ENCODE assay signal across 32 cellular contexts in the genomic region with DNA sequence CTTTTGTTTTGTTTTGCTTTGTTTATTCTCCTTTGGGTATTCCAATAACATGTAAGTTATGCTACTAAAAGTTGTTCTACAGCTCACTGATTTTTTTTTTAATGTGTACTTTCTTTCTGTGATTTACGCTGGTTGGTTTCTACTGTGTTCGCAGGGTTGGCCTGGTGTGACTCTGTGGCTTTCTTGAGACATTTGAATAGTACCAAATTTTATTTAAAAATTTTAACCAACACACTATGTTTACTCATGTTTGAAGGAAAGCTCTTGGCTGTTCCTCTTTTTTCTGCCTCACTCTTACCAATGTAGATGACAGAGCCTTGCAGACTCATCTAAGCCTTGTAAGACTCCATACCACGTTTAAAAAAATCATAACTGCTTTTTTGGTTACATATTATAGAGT.
"Had no signal": no experiment of that assay in that cellular context is flagged by ENCODE, and none has a peak within 500 bp of the region (broad histone marks: within the 10 kb centered on the region; RNA-seq: fewer than 3 reads in every experiment).

No MANE protein-coding gene starts in this region.

- FAIRE-seq: colon had no signal

- H3K4me1 ChIP-seq: adrenal gland, body of pancreas, esophagus muscularis mucosa, foreskin keratinocyte, gastrocnemius medialis, heart left ventricle had no signal

- H3K27ac ChIP-seq: adrenal gland, body of pancreas, esophagus muscularis mucosa, foreskin keratinocyte, gastrocnemius medialis, heart left ventricle, VCaP had no signal

- DNase-seq: activated CD4-positive, alpha-beta memory T cell treated with anti-CD3 and anti-CD28 coated beads for 36 hours; activated CD4-positive, alpha-beta T cell treated with anti-CD3 and anti-CD28 coated beads, Interleukin-2, amount 10 ng/mL, durations not matched to agents 24 days and 14 days; activated CD8-positive, alpha-beta memory T cell treated with anti-CD3 and anti-CD28 coated beads, Interleukin-2, amount 10 ng/mL, durations not matched to agents 7 days and 5 days; activated CD8-positive, alpha-beta memory T cell treated with anti-CD3 and anti-CD28 coated beads, Interleukin-2, amount 50 U/mL, for 4 hours; activated CD8-positive, alpha-beta T cell treated with anti-CD3 and anti-CD28 coated beads, Interleukin-2, amount 10 ng/mL, durations not matched to agents 7 days and 5 days; activated effector memory CD4-positive, alpha-beta T cell treated with anti-CD3 and anti-CD28 coated beads, Interleukin-2, amount 50 U/mL, for 16 hours; activated naive CD4-positive, alpha-beta T cell treated with anti-CD3 and anti-CD28 coated beads for 36 hours; activated naive CD8-positive, alpha-beta T cell treated with anti-CD3 and anti-CD28 coated beads for 36 hours; activated naive CD8-positive, alpha-beta T cell treated with anti-CD3 and anti-CD28 coated beads, Interleukin-2, amount 50 U/mL, for 24 hours; activated T-cell treated with anti-CD3 and anti-CD28 coated beads, Interleukin-2, amount 50 U/mL, for 1 hour; activated T-cell treated with anti-CD3 and anti-CD28 coated beads, Interleukin-2, amount 50 U/mL, for 48 hours; adrenal gland; amygdala; aorta; body of pancreas; caudate nucleus; cortex of kidney; dermis blood vessel endothelial cell; effector CD4-positive, alpha-beta T cell; effector memory CD8-positive, alpha-beta T cell; erythroblast; foreskin keratinocyte; gastrocnemius medialis; glutamatergic neuron; heart left ventricle; T-helper 17 cell; T1000 had no signal

- H3K27me3 ChIP-seq: adrenal gland, body of pancreas, esophagus muscularis mucosa, foreskin keratinocyte, gastrocnemius medialis, heart left ventricle had no signal

- H3K4me3 ChIP-seq: adrenal gland, body of pancreas, esophagus muscularis mucosa, gastrocnemius medialis, heart left ventricle had no signal

- H3K36me3 ChIP-seq: adrenal gland, esophagus muscularis mucosa, gastrocnemius medialis, heart left ventricle had no signal

- ATAC-seq: activated CD4-positive, CD25-positive, alpha-beta regulatory T cell treated with anti-CD3 and anti-CD28 coated beads, Interleukin-2, amount 50 U/mL, for 24 hours; activated CD8-positive, alpha-beta memory T cell treated with anti-CD3 and anti-CD28 coated beads, Interleukin-2, amount 10 ng/mL, durations not matched to agents 7 days and 5 days; activated CD8-positive, alpha-beta T cell treated with anti-CD3 and anti-CD28 coated beads, Interleukin-2, amount 10 ng/mL, durations not matched to agents 7 days and 5 days; activated naive CD8-positive, alpha-beta T cell treated with anti-CD3 and anti-CD28 coated beads, Interleukin-2, amount 50 U/mL, for 24 hours; body of pancreas; effector memory CD8-positive, alpha-beta T cell; foreskin keratinocyte; gastrocnemius medialis; heart left ventricle; T-helper 17 cell; WTC11 had no signal

- H3K9me3 ChIP-seq: body of pancreas, esophagus muscularis mucosa, gastrocnemius medialis had no signal
